ENCODE assay signal across 20 cellular contexts in genomic region chr11:83655996-83656395, GRCh38.
"Had no signal": no experiment of that assay in that cellular context is flagged by ENCODE, and none has a peak within 500 bp of the region (broad histone marks: within the 10 kb centered on the region; RNA-seq: fewer than 3 reads in every experiment).

No MANE protein-coding gene starts in this region.

- H3K36me3 ChIP-seq: heart left ventricle, neutrophil, ovary, right atrium auricular region, sigmoid colon had no signal

- H3K27ac Mint-ChIP-seq: nephron; stimulated activated naive B cell treated with anti-CD40 and anti-IgM and Interleukin-4, amounts not matched to agents 10 μg/mL and 1 μg/mL and 100 μg/mL, for 72 hours; type B pancreatic cell had no signal

- DNase-seq: cortex of kidney; effector CD8-positive, alpha-beta T cell; heart left ventricle; hippocampal formation; left colon; left ventricle myocardium superior; mesenchymal stem cell; midbrain; ovary; sigmoid colon; stimulated activated CD4-positive, alpha-beta T cell treated with anti-CD3 and anti-CD28 coated beads, Interleukin-2, amount 100 ng/mL, for 24 hours; stimulated activated CD4-positive, alpha-beta T cell treated with anti-CD3 and anti-CD28 coated beads, Interleukin-4, amount 100 ng/mL, for 4 hours; stimulated activated naive B cell treated with anti-CD40 and anti-IgM and Interleukin-4, amounts not matched to agents 10 μg/mL and 1 μg/mL and 100 μg/mL, for 72 hours had no signal

- H3K4me1 Mint-ChIP-seq: nephron; stimulated activated naive B cell treated with anti-CD40 and anti-IgM and Interleukin-4, amounts not matched to agents 10 μg/mL and 1 μg/mL and 100 μg/mL, for 72 hours had no signal

- H3K4me3 Mint-ChIP-seq: nephron; stimulated activated naive B cell treated with anti-CD40 and anti-IgM and Interleukin-4, amounts not matched to agents 10 μg/mL and 1 μg/mL and 100 μg/mL, for 72 hours; type B pancreatic cell had no signal

- H3K27me3 ChIP-seq: dorsolateral prefrontal cortex, heart left ventricle, neutrophil, ovary, right atrium auricular region, sigmoid colon had no signal

- ATAC-seq: heart left ventricle; left colon; left ventricle myocardium superior; stimulated activated naive B cell treated with anti-CD40 and anti-IgM and Interleukin-4, amounts not matched to agents 10 μg/mL and 1 μg/mL and 100 μg/mL, for 72 hours had no signal

- H3K9me3 Mint-ChIP-seq: nephron; stimulated activated naive B cell treated with anti-CD40 and anti-IgM and Interleukin-4, amounts not matched to agents 10 μg/mL and 1 μg/mL and 100 μg/mL, for 72 hours; type B pancreatic cell had no signal

- H3K27ac ChIP-seq: heart left ventricle, neutrophil, ovary, right atrium auricular region, sigmoid colon, skin epidermis had no signal

- H3K4me1 ChIP-seq: heart left ventricle, right atrium auricular region, sigmoid colon had no signal

- H3K9me3 ChIP-seq: heart left ventricle, neutrophil, ovary, right atrium auricular region, sigmoid colon had no signal

- H3K4me3 ChIP-seq: dorsolateral prefrontal cortex, heart left ventricle, lung, ovary, right atrium auricular region, sigmoid colon, skin epidermis had no signal

- H3K36me3 Mint-ChIP-seq: stimulated activated naive B cell treated with anti-CD40 and anti-IgM and Interleukin-4, amounts not matched to agents 10 μg/mL and 1 μg/mL and 100 μg/mL, for 72 hours; type B pancreatic cell had no signal

- H3K27me3 Mint-ChIP-seq: type B pancreatic cell had no signal
